Comparison of ENCODE assay signal across 7 cellular contexts in the genomic region with DNA sequence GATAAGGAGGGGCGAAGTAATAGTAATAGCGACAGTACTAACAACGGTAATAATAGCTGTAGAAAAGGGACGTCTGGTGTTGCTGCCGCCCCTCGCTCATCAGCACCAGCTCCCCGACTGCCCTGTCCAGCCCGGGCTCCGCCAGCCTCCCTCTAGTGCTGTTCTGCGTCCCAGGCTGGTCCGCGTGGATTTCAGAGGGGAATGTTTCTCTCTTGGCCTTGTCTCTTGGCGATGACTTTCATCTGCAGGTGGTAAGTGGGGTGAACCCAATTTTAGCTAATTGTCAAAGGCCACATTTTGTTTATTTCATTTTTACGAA.
DNase-seq lines count a peak whose midpoint lies in the region; ATAC-seq and TF ChIP-seq lines count a peak whose summit lies in the region.

No MANE protein-coding gene starts in this region.

- TF ChIP-seq CTCF in nephron progenitor cell (IDR thresholded peaks at IDR 0.05) = no peak

- H3K4me3 Mint-ChIP-seq in nephron progenitor cell = peak overlapping the region; percentile 91

- H3K36me3 Mint-ChIP-seq in nephron progenitor cell (ENCODE audit: low read depth) = no peaks in the 10 kb centered on the region

- H3K9me3 Mint-ChIP-seq in nephron progenitor cell = peaks cover 6% of the 10 kb centered on the region

- H3K27ac Mint-ChIP-seq in nephron progenitor cell = no peak overlapping the region

- peaks cover 57% of the 10 kb centered on the region for H3K27me3 Mint-ChIP-seq in nephron progenitor cell (ENCODE audit: low read depth, poor library complexity)

- DNase-seq in NCI-H748 treated with DMSO at 0.1 percent for 48 hours (lab: John Stamatoyannopoulos, UW) = peak; percentile 50
- DNase-seq in fibroblast of gingiva (ENCODE audit: low read depth) = peak; percentile 24
- peak; percentile 46 for DNase-seq in nephron progenitor cell
- DNase-seq in cortex of kidney (lab: John Stamatoyannopoulos, UW) = no peak
- DNase-seq in RKO (ENCODE audit: low spot score) = no peak
- no peak for DNase-seq in HCEC 1CT

- peaks cover 24% of the 10 kb centered on the region for H3K4me1 Mint-ChIP-seq in nephron progenitor cell

- ATAC-seq in GM19463 (IDR thresholded peaks at IDR 0.05; ENCODE audit: unreplicated experiment) = peak; percentile 5

Comparison
In these comparisons a context has a peak if more than half of its experiments do, and no peak if none do; other contexts are left out.
1. DNase-seq: peak in NCI-H748 treated with DMSO at 0.1 percent for 48 hours (single experiment), fibroblast of gingiva (single experiment) and nephron progenitor cell (single experiment); none in cortex of kidney (single experiment), RKO (single experiment) and HCEC 1CT (single experiment).